1 cellular context compared by ENCODE assay signal in genomic region chr19:51703655-51704515, GRCh38.
A peak's percentile ranks its signal among the peaks of the same experiment; 100 is the strongest.
TF ChIP-seq lines count a peak whose summit lies in the region.

No MANE protein-coding gene starts in this region.

TF ChIP-seq in H1, 55 proteins besides CTCF, POLR2A, EP300 and RAD21:
- TF ChIP-seq POU5F1 (IDR thresholded peaks at IDR 0.05; ENCODE audit: low read depth, low read length) (no peak), KDM1A (IDR thresholded peaks at IDR 0.05; ENCODE audit: borderline replicate concordance, low read length) (no peak), CHD1 (IDR thresholded peaks at IDR 0.05; ENCODE audit: low read depth, low read length) (no peak), TAF7 (optimal IDR thresholded peaks at IDR 0.05; ENCODE audit: borderline replicate concordance, low read depth, low read length) (no peak), KDM4A (IDR thresholded peaks at IDR 0.05; ENCODE audit: low read depth, low read length, severe bottlenecking) (peak; percentile 49), E2F6 (IDR thresholded peaks at IDR 0.05) (no peak), SIRT6 (IDR thresholded peaks at IDR 0.05; ENCODE audit: low read length) (no peak), KDM5A (IDR thresholded peaks at IDR 0.05; ENCODE audit: low read length) (no peak), CREB1 (IDR thresholded peaks at IDR 0.05) (peak; percentile 78), RNF2 (IDR thresholded peaks at IDR 0.05; ENCODE audit: borderline replicate concordance, low read depth, low read length, missing control alignments, poor library complexity, severe bottlenecking) (no peak), HDAC2 (IDR thresholded peaks at IDR 0.05; ENCODE audit: borderline replicate concordance in 1 of 2, low read depth in 2 of 2, low read length in 2 of 2) (0 out of 4 replicates have a peak, but pooled peaks of 1 of the 2 experiments have one; percentile 26), MAX (IDR thresholded peaks at IDR 0.05) (no peak; the same call in 1 of the 2 replicates), TBP (IDR thresholded peaks at IDR 0.05; ENCODE audit: low read depth, low read length) (peak; percentile 61; the same call in 1 of the 2 replicates), GTF2F1 (IDR thresholded peaks at IDR 0.05; ENCODE audit: borderline replicate concordance, low read depth, low read length) (no peak), EGR1 (IDR thresholded peaks at IDR 0.05; ENCODE audit: borderline replicate concordance, low read depth, low read length) (peak; percentile 81; the same call in 1 of the 2 replicates), TEAD4 (IDR thresholded peaks at IDR 0.05; ENCODE audit: low read depth, low read length) (no peak), JUN (IDR thresholded peaks at IDR 0.05; ENCODE audit: low read depth, low read length) (no peak), BACH1 (IDR thresholded peaks at IDR 0.05; ENCODE audit: low read length) (peak; percentile 54; the same call in 1 of the 2 replicates), SUZ12 (IDR thresholded peaks at IDR 0.05; ENCODE audit: low read length) (no peak), SP2 (IDR thresholded peaks at IDR 0.05; ENCODE audit: low read length) (no peak), SIX5 (IDR thresholded peaks at IDR 0.05; ENCODE audit: low read depth, low read length) (no peak), SP4 (IDR thresholded peaks at IDR 0.05; ENCODE audit: low read length) (0 out of 2 replicates have a peak, but pooled peaks have one; percentile 76), JUND (IDR thresholded peaks at IDR 0.05; ENCODE audit: low read length) (no peak), SIN3A (conservative IDR thresholded peaks at IDR 0.05 in 1 of 2, IDR thresholded peaks at IDR 0.05 in 1 of 2; ENCODE audit: low read depth in 1 of 2, low read length in 2 of 2) (no peak), RFX5 (IDR thresholded peaks at IDR 0.05; ENCODE audit: borderline replicate concordance, low read depth, low read length) (no peak), PHF8 (conservative IDR thresholded peaks at IDR 0.05; ENCODE audit: low read depth, low read length) (peak; percentile 65), GABPA (IDR thresholded peaks at IDR 0.05; ENCODE audit: borderline replicate concordance, insufficient read depth, low read length) (no peak), NANOG (IDR thresholded peaks at IDR 0.05; ENCODE audit: insufficient read depth, low read depth, low read length, poor library complexity, severe bottlenecking) (no peak), ASH2L (IDR thresholded peaks at IDR 0.05; ENCODE audit: low read length) (peak; percentile 66), YY1 (IDR thresholded peaks at IDR 0.05; ENCODE audit: low read depth, low read length) (no peak), ZNF274 (IDR thresholded peaks at IDR 0.05; ENCODE audit: borderline replicate concordance, extremely low read depth, low read length) (no peak), RXRA (IDR thresholded peaks at IDR 0.05; ENCODE audit: insufficient read depth, low read depth, low read length) (no peak), CHD2 (IDR thresholded peaks at IDR 0.05; ENCODE audit: low read length) (no peak), CTBP2 (IDR thresholded peaks at IDR 0.05; ENCODE audit: borderline replicate concordance, insufficient read depth, insufficient read length, low read length) (no peak), RBBP5 (IDR thresholded peaks at IDR 0.05; ENCODE audit: borderline replicate concordance, low read depth, low read length) (no peak; the same call in 1 of the 2 replicates), TAF1 (IDR thresholded peaks at IDR 0.05; ENCODE audit: low read depth, low read length) (peak; percentile 50; the same call in 1 of the 2 replicates), CBX5 (IDR thresholded peaks at IDR 0.05; ENCODE audit: low read depth, low read length) (no peak), NRF1 (IDR thresholded peaks at IDR 0.05; ENCODE audit: low read depth, low read length) (no peak), BCL11A (IDR thresholded peaks at IDR 0.05; ENCODE audit: low read depth in 2 of 2, low read length in 2 of 2) (no peak), MAFK (IDR thresholded peaks at IDR 0.05; ENCODE audit: low read depth, low read length) (no peak), POLR2AphosphoS5 (IDR thresholded peaks at IDR 0.05; ENCODE audit: low read depth, low read length) (peak; percentile 74), FOSL1 (IDR thresholded peaks at IDR 0.05; ENCODE audit: insufficient read depth, low read depth, low read length) (no peak), SAP30 (IDR thresholded peaks at IDR 0.05; ENCODE audit: insufficient read depth, insufficient replicate concordance, low read length) (no peak), SRF (IDR thresholded peaks at IDR 0.05; ENCODE audit: low read depth, low read length) (peak; percentile 14; the same call in 1 of the 2 replicates), SP1 (IDR thresholded peaks at IDR 0.05; ENCODE audit: low read depth, low read length) (peak; percentile 39; the same call in 1 of the 2 replicates)
